10 cellular contexts compared by ENCODE assay signal in genomic region chr13:29589967-29590366, GRCh38. TPM values are rescaled to one million over a fixed set of nuclear protein-coding genes. Genes with fewer than 3 reads are reported as not detected.
DNase-seq lines count a peak whose midpoint lies in the region; ATAC-seq, FAIRE-seq and TF ChIP-seq lines count a peak whose summit lies in the region.
"Had no signal": no experiment of that assay in that cellular context is flagged by ENCODE, and none has a peak within 500 bp of the region (broad histone marks: within the 10 kb centered on the region; RNA-seq: fewer than 3 reads in every experiment).

No MANE protein-coding gene starts in this region.

- no peaks in the 10 kb centered on the region for H3K27me3 Mint-ChIP-seq in CD4-positive, alpha-beta memory T cell
- peaks cover 4% of the 10 kb centered on the region for H3K27me3 Mint-ChIP-seq in GM23338 (ENCODE audit: insufficient read depth, low read depth, poor library complexity)
- H3K27me3 Mint-ChIP-seq in naive thymus-derived CD8-positive, alpha-beta T cell, result no peaks in the 10 kb centered on the region
- H3K27me3 Mint-ChIP-seq: activated T-cell treated with anti-CD3 and anti-CD28 coated beads, Interleukin-2, amount 50 U/mL, for 24 hours had no signal

- POLR2A ChIA-PET in CD4-positive, alpha-beta memory T cell (lab: Charles Lee; ENCODE audit: partially characterized antibody), result no interaction called here
- POLR2A ChIA-PET in naive thymus-derived CD8-positive, alpha-beta T cell (lab: Charles Lee), result no interaction called here
- POLR2A ChIA-PET in GM10248 (lab: Yijun Ruan, JAX), result interaction anchor here (0.5 kb wide), 2 partner anchors 15 to 48 kb away, joined by 3 read pairs; no protein-coding TSS in a partner anchor

- H3K27ac Mint-ChIP-seq in CD4-positive, alpha-beta memory T cell, result peak overlapping the region in 5 of 7 donors; percentile 22 to 54 (median 46)
- peak overlapping the region; percentile 62; the same call in 1 of the 2 replicates for H3K27ac Mint-ChIP-seq in GM23338
- peak overlapping the region in 5 of 10 donors; percentile 18 to 78 (median 47) for H3K27ac Mint-ChIP-seq in naive thymus-derived CD8-positive, alpha-beta T cell

- H2AFZ ChIP-seq in GM23338 (no peak overlapping the region), keratinocyte (ENCODE audit: control insufficient read depth, low read length) (no peak overlapping the region)

- dilution Hi-C loops in keratinocyte (cut with MboI; ENCODE audit: extremely low pct_ligation_motif_present, low sequenced_read_pairs), result no loop called here

- no peaks in the 10 kb centered on the region for H3F3A ChIP-seq in GM23338 (replicated peaks; ENCODE audit: low read depth)

- in situ Hi-C loops in brain microvascular endothelial cell (cut with HindIII; ENCODE audit: low pct_ligation_motif_present, low sequenced_read_pairs), result no loop called here

- H3K36me3 Mint-ChIP-seq in CD4-positive, alpha-beta memory T cell, result peaks cover 9 to 10% of the 10 kb centered on the region in 2 donors
- H3K36me3 Mint-ChIP-seq in GM23338 (ENCODE audit: low read depth), result peaks cover 52% of the 10 kb centered on the region
- peaks cover 0 to 5% (median 0%) of the 10 kb centered on the region in 3 donors for H3K36me3 Mint-ChIP-seq in naive thymus-derived CD8-positive, alpha-beta T cell

- H3K4me2 ChIP-seq in GM23338 (peak overlapping the region; percentile 51; the same call in 1 of the 2 replicates), keratinocyte (ENCODE audit: control insufficient read depth, extremely low read depth, insufficient read depth, low read depth, low read length) (peak overlapping the region; percentile 39)

- no peak overlapping the region for H3K27ac ChIP-seq in CD4-positive, alpha-beta memory T cell (ENCODE audit: low read depth, low read length)
- peak overlapping the region; percentile 55; the same call in 1 of the 2 replicates for H3K27ac ChIP-seq in GM23338 (ENCODE audit: low read depth)
- peak overlapping the region; percentile 41 for H3K27ac ChIP-seq in brain microvascular endothelial cell
- H3K27ac ChIP-seq in keratinocyte (ENCODE audit: control insufficient read depth, insufficient read depth, low read length), result peak overlapping the region; percentile 65

- peaks cover 83% of the 10 kb centered on the region for H4K20me1 ChIP-seq in GM23338 (replicated peaks; ENCODE audit: insufficient read depth)
- H4K20me1 ChIP-seq in keratinocyte (ENCODE audit: control insufficient read depth, extremely low read depth, insufficient read depth, low read length), result peaks cover 18% of the 10 kb centered on the region

- intact Hi-C loops in CD4-positive, alpha-beta memory T cell (cut with micrococcal nuclease), result loop anchor here (10.0 kb wide), 2 partner anchors 1025 to 1455 kb away; partner anchors contain the start of genes PAN3 and USPL1

- peak; percentile 63 for ATAC-seq in GM23338
- no peak for ATAC-seq in naive thymus-derived CD8-positive, alpha-beta T cell

- H3K4me1 Mint-ChIP-seq in CD4-positive, alpha-beta memory T cell, result peaks cover 32 to 71% (median 52%) of the 10 kb centered on the region in 4 donors
- H3K4me1 Mint-ChIP-seq in GM23338, result peaks cover 76% of the 10 kb centered on the region
- H3K4me1 Mint-ChIP-seq in naive thymus-derived CD8-positive, alpha-beta T cell, result peaks cover 26 to 56% (median 48%) of the 10 kb centered on the region in 4 donors

- H3K79me2 ChIP-seq in GM23338 (replicated peaks; ENCODE audit: insufficient read depth), result peaks cover 100% of the 10 kb centered on the region
- peaks cover 99% of the 10 kb centered on the region for H3K79me2 ChIP-seq in keratinocyte (ENCODE audit: control insufficient read depth, insufficient read depth, low read length)

- DNase-seq in CD4-positive, alpha-beta memory T cell, result no peak
- DNase-seq in GM23338 (ENCODE audit: low spot score) (peak; percentile 62), brain microvascular endothelial cell (no peak), keratinocyte (ENCODE audit: low read depth, low spot score) (no peak), GM20000 (ENCODE audit: low spot score) (no peak), T-helper 1 cell (no peak), GM10248 (ENCODE audit: extremely low spot score) (no peak)
- no peak for DNase-seq in naive thymus-derived CD8-positive, alpha-beta T cell
- DNase-seq: activated T-cell treated with anti-CD3 and anti-CD28 coated beads, Interleukin-2, amount 50 U/mL, for 24 hours; NCI-H345 had no signal

- FAIRE-seq in keratinocyte (lab: Jason Lieb, UNC), result peak; percentile 52

- no peak overlapping the region for H3K4me3 ChIP-seq in CD4-positive, alpha-beta memory T cell (ENCODE audit: low read length in 2 of 2)
- no peak overlapping the region for H3K4me3 ChIP-seq in GM23338
- no peak overlapping the region for H3K4me3 ChIP-seq in brain microvascular endothelial cell (ENCODE audit: low read depth, low read length)
- peak overlapping the region; percentile 3 to 12 (median 8) for H3K4me3 ChIP-seq in keratinocyte (ENCODE audit: control insufficient read depth in 2 of 3, extremely low read depth in 1 of 3, insufficient read depth in 2 of 3, low read depth in 1 of 3, low read length in 3 of 3)

- TF ChIP-seq CTCF in GM23338 (conservative IDR thresholded peaks at IDR 0.05; ENCODE audit: low read depth in 2 of 2), result peak; percentile 64 to 74
- peak; percentile 38 for TF ChIP-seq CTCF in brain microvascular endothelial cell (IDR thresholded peaks at IDR 0.05; ENCODE audit: low read depth, low read length, missing control alignments)
- peak in 2 of 3 experiments; percentile 19 to 38 for TF ChIP-seq CTCF in keratinocyte (optimal IDR thresholded peaks at IDR 0.05 in 1 of 3, IDR thresholded peaks at IDR 0.05 in 1 of 3, conservative IDR thresholded peaks at IDR 0.05 in 1 of 3; ENCODE audit: extremely low read depth in 1 of 3, insufficient read depth in 2 of 3, low read length in 3 of 3)
- no peak for TF ChIP-seq CTCF in GM20000 (IDR thresholded peaks at IDR 0.05; ENCODE audit: extremely low read depth, missing control alignments)
- no peak for TF ChIP-seq CTCF in GM10248 (IDR thresholded peaks at IDR 0.05; ENCODE audit: control extremely low read depth, extremely low read depth, low read depth, missing control alignments)

- H3K4me3 Mint-ChIP-seq in CD4-positive, alpha-beta memory T cell, result no peak overlapping the region
- H3K4me3 Mint-ChIP-seq in GM23338, result peak overlapping the region; percentile 18; the same call in 1 of the 3 replicates
- no peak overlapping the region for H3K4me3 Mint-ChIP-seq in naive thymus-derived CD8-positive, alpha-beta T cell
- H3K4me3 Mint-ChIP-seq: activated T-cell treated with anti-CD3 and anti-CD28 coated beads, Interleukin-2, amount 50 U/mL, for 24 hours had no signal

- H3K9me2 ChIP-seq in GM23338 (ENCODE audit: insufficient read depth), result no peaks in the 10 kb centered on the region

- no peaks in the 10 kb centered on the region for H3K36me3 ChIP-seq in CD4-positive, alpha-beta memory T cell (ENCODE audit: insufficient read depth, low read length)
- H3K36me3 ChIP-seq in GM23338 (ENCODE audit: insufficient read depth) (no peaks in the 10 kb centered on the region), brain microvascular endothelial cell (replicated peaks) (peaks cover 9% of the 10 kb centered on the region), keratinocyte (ENCODE audit: control insufficient read depth in 2 of 2, extremely low read depth in 1 of 2, insufficient read depth in 2 of 2, low read length in 2 of 2) (peaks cover 3 to 50% of the 10 kb centered on the region in 2 experiments)

- no peaks in the 10 kb centered on the region for H3K9me3 ChIP-seq in CD4-positive, alpha-beta memory T cell (ENCODE audit: control insufficient read depth in 1 of 2, low read length in 2 of 2)
- no peaks in the 10 kb centered on the region for H3K9me3 ChIP-seq in keratinocyte (ENCODE audit: control insufficient read depth, low read depth, low read length)

- H3K9ac ChIP-seq in keratinocyte (ENCODE audit: control insufficient read depth, extremely low read depth, insufficient read depth, low read length), result peak overlapping the region; percentile 35

- H3K9me1 ChIP-seq in keratinocyte (ENCODE audit: control insufficient read depth, extremely low read depth, insufficient read depth, low read length), result peaks cover 9% of the 10 kb centered on the region

- H3K4me1 ChIP-seq in CD4-positive, alpha-beta memory T cell (ENCODE audit: insufficient read depth, low read length), result peaks cover 32% of the 10 kb centered on the region
- H3K4me1 ChIP-seq in GM23338 (ENCODE audit: insufficient read depth), result peaks cover 79% of the 10 kb centered on the region
- H3K4me1 ChIP-seq in keratinocyte (ENCODE audit: control insufficient read depth, extremely low read depth, insufficient read depth, low read length), result peaks cover 84% of the 10 kb centered on the region

- no peaks in the 10 kb centered on the region for H3K9me3 Mint-ChIP-seq in CD4-positive, alpha-beta memory T cell
- no peaks in the 10 kb centered on the region for H3K9me3 Mint-ChIP-seq in GM23338
- no peaks in the 10 kb centered on the region for H3K9me3 Mint-ChIP-seq in naive thymus-derived CD8-positive, alpha-beta T cell
- H3K9me3 Mint-ChIP-seq: activated T-cell treated with anti-CD3 and anti-CD28 coated beads, Interleukin-2, amount 50 U/mL, for 24 hours had no signal

- CTCF ChIA-PET in CD4-positive, alpha-beta memory T cell (lab: Charles Lee; ENCODE audit: partially characterized antibody), result no interaction called here
- CTCF ChIA-PET in GM10248 (lab: Yijun Ruan, JAX), result no interaction called here

- H3K27me3 ChIP-seq in CD4-positive, alpha-beta memory T cell (ENCODE audit: insufficient read depth, low read length), result no peaks in the 10 kb centered on the region
- no peaks in the 10 kb centered on the region for H3K27me3 ChIP-seq in GM23338 (ENCODE audit: insufficient read depth)
- H3K27me3 ChIP-seq in brain microvascular endothelial cell (replicated peaks), result no peaks in the 10 kb centered on the region
- H3K27me3 ChIP-seq in keratinocyte (ENCODE audit: control insufficient read depth, extremely low read depth, insufficient read depth, low read length), result no peaks in the 10 kb centered on the region

TF ChIP-seq in GM23338, 12 proteins besides CTCF, POLR2A, EP300 and RAD21 (continues in another document):
- no peak for TF ChIP-seq STAT1 (IDR thresholded peaks at IDR 0.05; ENCODE audit: unreplicated experiment)

RNA-seq across cellular contexts. Expression of gene SLC7A1, which starts 5.5 kb away (rescaled TPM):
- total RNA-seq in CD4-positive, alpha-beta memory T cell, result 10 to 100 TPM; 38.6 to 42.6 TPM
- polyA plus RNA-seq in CD4-positive, alpha-beta memory T cell, result 1 to 10 TPM; 2.8 to 7.0 TPM
- total RNA-seq in GM23338 (2014; rRNA removed; shearing (Covaris generic)), result 72.4 and 74.7 TPM in 2 replicates
- 22.1 and 23.0 TPM in 2 replicates for polyA plus RNA-seq in GM23338 (2016; fragmentation: Nextera tagmentation; extraction: Ambion mirVana)
- polyA plus RNA-seq in keratinocyte, result 36.1 to 73.7 TPM (median 41.5 TPM) in 3 replicates
- polyA plus RNA-seq in keratinocyte (2011; ENCODE audit: low read depth), result 29.0 TPM
- 29.0 and 29.6 TPM in 2 replicates for polyA plus RNA-seq in keratinocyte (2011; cell fraction: cytosol; rRNA removed)
- 217 and 223 TPM in 2 replicates for polyA plus RNA-seq in keratinocyte (2011; cell fraction: nucleus; rRNA removed)
- 51.2 and 86.6 TPM in 2 replicates for polyA plus RNA-seq in keratinocyte (2012; ENCODE audit: low replicate concordance)
- 78.9 to 264 TPM (median 111 TPM) in 3 replicates for polyA minus RNA-seq in keratinocyte
- 71.4 TPM for polyA minus RNA-seq in keratinocyte (2011; cell fraction: cytosol; rRNA and poly(A)+ RNA removed)
- 301 and 398 TPM in 2 replicates for polyA minus RNA-seq in keratinocyte (2011; cell fraction: nucleus; rRNA and poly(A)+ RNA removed)
- total RNA-seq in naive thymus-derived CD8-positive, alpha-beta T cell, result 10 to 100 TPM; 41.6 to 51.1 TPM
- polyA plus RNA-seq in naive thymus-derived CD8-positive, alpha-beta T cell, result 1 to 10 TPM; 2.0 to 5.3 (median 2.9) TPM

Comparison
In these comparisons a context has a peak if more than half of its experiments do, and no peak if none do; other contexts are left out.
1. H3K4me3 ChIP-seq: peak in keratinocyte (3 of 3); none in CD4-positive, alpha-beta memory T cell (0 of 2), GM23338 (single experiment) and brain microvascular endothelial cell (single experiment).
2. CTCF ChIP-seq: peak in GM23338 (2 of 2), brain microvascular endothelial cell (single experiment) and keratinocyte (2 of 3); none in GM20000 (single experiment) and GM10248 (single experiment).